Comparison of ENCODE assay signal across 18 cellular contexts in genomic region chr11:1478011-1478410, GRCh38.
"Had no signal": no experiment of that assay in that cellular context is flagged by ENCODE, and none has a peak within 500 bp of the region (broad histone marks: within the 10 kb centered on the region; RNA-seq: fewer than 3 reads in every experiment).

No MANE protein-coding gene starts in this region.

- H3K4me3 ChIP-seq: suprapubic skin, vagina had no signal

- H3K9me3 ChIP-seq: suprapubic skin, vagina had no signal

- DNase-seq: activated CD4-positive, alpha-beta memory T cell treated with anti-CD3 and anti-CD28 coated beads, Interleukin-2, amount 10 ng/mL, durations not matched to agents 7 days and 5 days; activated CD4-positive, alpha-beta T cell treated with anti-CD3 and anti-CD28 coated beads for 48 hours; activated gamma-delta T cell; activated naive CD4-positive, alpha-beta T cell treated with anti-CD3 and anti-CD28 coated beads, Interleukin-2, amount 50 U/mL, for 16 hours; activated naive CD8-positive, alpha-beta T cell treated with anti-CD3 and anti-CD28 coated beads, Interleukin-2, amount 50 U/mL, for 24 hours; caudate nucleus; effector memory CD4-positive, alpha-beta T cell; hippocampal formation; kidney glomerular epithelial cell; mesenchymal stem cell; nephron progenitor cell; nucleus accumbens; retina; stimulated activated CD4-positive, alpha-beta T cell treated with anti-CD3 and anti-CD28 coated beads, Interleukin-1b, Interleukin-23, amount 100 ng/mL, for 48 hours; stimulated activated naive CD8-positive, alpha-beta T cell treated with anti-CD3 and anti-CD28 coated beads, Interleukin-15, amount 100 ng/mL, for 72 hours; trophoblast cell had no signal

- H3K27me3 ChIP-seq: suprapubic skin, vagina had no signal

- H3K27ac ChIP-seq: suprapubic skin, vagina had no signal

- ATAC-seq: activated naive CD8-positive, alpha-beta T cell treated with anti-CD3 and anti-CD28 coated beads, Interleukin-2, amount 50 U/mL, for 24 hours; stimulated activated naive CD8-positive, alpha-beta T cell treated with anti-CD3 and anti-CD28 coated beads, Interleukin-15, amount 100 ng/mL, for 72 hours had no signal
